In the genomic region with DNA sequence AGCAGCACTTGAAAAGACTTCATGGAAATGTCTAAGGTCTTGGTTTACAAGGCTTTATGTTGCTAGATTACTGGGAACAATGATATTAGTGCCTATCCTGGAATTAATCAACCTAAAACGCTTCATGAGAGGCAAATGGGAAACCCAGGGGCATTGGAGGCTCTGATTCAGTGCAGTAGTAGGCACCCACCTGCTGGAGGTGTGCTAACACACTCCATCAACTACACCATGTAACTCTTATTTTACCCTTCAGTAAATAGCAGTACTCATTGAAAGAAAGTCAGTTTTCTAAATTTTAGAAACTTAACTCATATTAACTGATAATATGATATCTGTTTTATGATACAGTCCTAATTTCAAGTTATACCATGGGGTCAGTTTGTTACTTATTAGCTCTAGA, we compare ENCODE assay signal across 1 cellular context.
TF ChIP-seq lines count a peak whose summit lies in the region.

No MANE protein-coding gene starts in this region.

TF ChIP-seq in GM12878, 131 proteins besides CTCF, POLR2A, EP300 and RAD21 (continued from another document):
- no peak for TF ChIP-seq PRDM15 (CRISPR knock-in tag; IDR thresholded peaks at IDR 0.05)
